Comparison of ENCODE assay signal across 9 cellular contexts in the genomic region with DNA sequence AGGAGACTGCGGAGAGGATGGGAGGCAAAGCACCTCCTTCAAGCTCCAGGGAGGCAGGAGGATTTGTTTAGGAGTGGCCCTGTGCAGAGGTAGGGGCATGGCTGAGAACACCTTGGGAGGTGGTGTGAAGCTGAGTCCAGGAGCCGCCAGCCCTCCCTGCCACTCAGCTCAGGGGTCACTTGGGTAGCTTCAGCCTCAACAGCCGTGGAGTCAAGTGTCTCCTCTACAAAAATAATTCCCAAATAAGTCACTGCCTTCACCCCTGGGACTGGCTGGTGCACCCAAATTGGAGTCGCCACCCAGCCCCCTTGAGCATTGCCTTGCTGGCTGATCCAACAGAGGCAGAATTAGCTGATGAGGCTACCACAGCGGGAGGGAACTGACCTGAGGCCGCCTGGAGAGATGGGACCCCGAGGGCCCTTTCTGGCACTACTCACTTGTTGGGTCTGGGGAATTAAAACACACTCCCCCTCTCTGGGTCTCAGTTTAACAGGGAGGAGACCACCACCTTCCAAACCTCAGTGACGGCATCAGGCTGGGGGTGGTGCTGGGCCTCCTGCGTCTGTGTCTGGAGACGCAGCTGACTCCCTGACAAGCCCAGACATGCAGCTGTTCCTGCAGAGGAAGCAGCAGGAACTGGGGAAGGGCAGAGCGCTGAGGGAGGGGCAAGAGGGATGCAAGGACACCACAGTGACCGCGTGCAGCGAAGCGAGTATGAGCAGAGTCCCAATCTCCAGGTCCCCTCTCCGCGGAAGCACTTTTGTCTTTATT.
DNase-seq lines count a peak whose midpoint lies in the region; FAIRE-seq and TF ChIP-seq lines count a peak whose summit lies in the region.
"Had no signal": no experiment of that assay in that cellular context is flagged by ENCODE, and none has a peak within 500 bp of the region (broad histone marks: within the 10 kb centered on the region; RNA-seq: fewer than 3 reads in every experiment).

No MANE protein-coding gene starts in this region.

- H3K4me3 ChIP-seq in choroid plexus epithelial cell (ENCODE audit: low read depth, low read length), result no peak overlapping the region
- H3K4me3 ChIP-seq in mesodermal cell (ENCODE audit: extremely low read depth, insufficient read depth, low read length, poor library complexity, severe bottlenecking), result peak overlapping the region; percentile 8
- H3K4me3 ChIP-seq: thoracic aorta had no signal

- H3K4me1 ChIP-seq in mesodermal cell (ENCODE audit: control insufficient read depth, insufficient read depth, low read length, poor library complexity, severe bottlenecking), result peaks cover 49% of the 10 kb centered on the region

- TF ChIP-seq CTCF in choroid plexus epithelial cell (conservative IDR thresholded peaks at IDR 0.05; ENCODE audit: low read depth, low read length), result no peak

- 21 to 24% methylated on average over 10 to 12 of the region's 17 CpGs for WGBS in mesodermal cell (ENCODE audit: insufficient coverage in 2 of 2), 2 experiments

- H3K27ac ChIP-seq in mesodermal cell (ENCODE audit: low read depth, low read length, severe bottlenecking), result peak overlapping the region; percentile 52

- no peak for TF ChIP-seq POLR2A in GM12891 (IDR thresholded peaks at IDR 0.05; ENCODE audit: low read depth, low read length)

- DNase-seq in GM12891 (ENCODE audit: insufficient read length, low spot score), result no peak
- peak; percentile 67 for DNase-seq in NCI-H345 treated with DMSO at 0.1 percent for 48 hours (lab: John Stamatoyannopoulos, UW; ENCODE audit: unreplicated experiment)
- peak; percentile 85 for DNase-seq in choroid plexus epithelial cell (ENCODE audit: low read depth)
- DNase-seq in epidermal melanocyte (ENCODE audit: insufficient read length, low spot score), result no peak
- DNase-seq in activated CD4-positive, alpha-beta T cell treated with anti-CD3 and anti-CD28 coated beads, Interleukin-2, amount 50 U/mL, for 1 hour, result no peak
- DNase-seq in HK-2 (ENCODE audit: unreplicated experiment), result no peak
- no peak for DNase-seq in NCI-H1930 (lab: John Stamatoyannopoulos, UW)

- H3K36me3 ChIP-seq in mesodermal cell (ENCODE audit: control insufficient read depth, insufficient read depth, low read length), result no peaks in the 10 kb centered on the region
- H3K36me3 ChIP-seq: thoracic aorta had no signal

- FAIRE-seq in GM12891 (lab: Jason Lieb, UNC), result no peak

- no peaks in the 10 kb centered on the region for H3K9me3 ChIP-seq in mesodermal cell (ENCODE audit: control insufficient read depth, low read length)
- H3K9me3 ChIP-seq: thoracic aorta had no signal

TF ChIP-seq in GM12891, 5 proteins besides CTCF, POLR2A, EP300 and RAD21:
- TF ChIP-seq SPI1 (IDR thresholded peaks at IDR 0.05; ENCODE audit: low read depth, low read length), result peak; percentile 21; the same call in 1 of the 2 replicates
- no peak for TF ChIP-seq POU2F2 (IDR thresholded peaks at IDR 0.05; ENCODE audit: low read depth, low read length)

Comparison
In these comparisons a context has a peak if more than half of its experiments do, and no peak if none do; other contexts are left out.
1. DNase-seq: peak in NCI-H345 treated with DMSO at 0.1 percent for 48 hours (single experiment) and choroid plexus epithelial cell (single experiment); none in GM12891 (single experiment), epidermal melanocyte (single experiment), activated CD4-positive, alpha-beta T cell treated with anti-CD3 and anti-CD28 coated beads, Interleukin-2, amount 50 U/mL, for 1 hour (single experiment), HK-2 (single experiment) and NCI-H1930 (0 of 2).